In genomic region chr11:13944016-13944415, GRCh38 we compare ENCODE assay signal across 33 cellular contexts. TPM values are rescaled to one million over a fixed set of nuclear protein-coding genes. Genes with fewer than 3 reads are reported as not detected.
"Had no signal": no experiment of that assay in that cellular context is flagged by ENCODE, and none has a peak within 500 bp of the region (broad histone marks: within the 10 kb centered on the region; RNA-seq: fewer than 3 reads in every experiment).

No MANE protein-coding gene starts in this region.

- H3K9me3 ChIP-seq: adrenal gland, body of pancreas, Peyer's patch had no signal

- H3K27ac Mint-ChIP-seq: activated B cell treated with CpG ODN at 0.5 μM for 24 hours; activated CD4-positive, alpha-beta memory T cell treated with anti-CD3 and anti-CD28 coated beads for 36 hours; activated naive CD4-positive, alpha-beta T cell treated with anti-CD3 and anti-CD28 coated beads for 36 hours; activated naive CD4-positive, alpha-beta T cell treated with anti-CD3 and anti-CD28 coated beads, Interleukin-2, amount 50 U/mL, for 72 hours; activated T-helper 1 cell treated with anti-CD3 and anti-CD28 coated beads, Interleukin-12 subunit alpha, Interleukin-12 subunit beta, Interleukin-2, Interleukin-4 antibody, amounts not matched to agents 30 ng/mL and 10 ng/mL and 1 ng/mL, durations not matched to agents 14 hours and 24 hours and 36 hours had no signal

- H3K9me3 Mint-ChIP-seq: activated B cell treated with CpG ODN at 0.5 μM for 24 hours; activated CD4-positive, alpha-beta memory T cell treated with anti-CD3 and anti-CD28 coated beads for 36 hours; activated naive CD4-positive, alpha-beta T cell treated with anti-CD3 and anti-CD28 coated beads for 36 hours; activated naive CD4-positive, alpha-beta T cell treated with anti-CD3 and anti-CD28 coated beads, Interleukin-2, amount 50 U/mL, for 72 hours; activated T-cell treated with anti-CD3 and anti-CD28 coated beads, Interleukin-2, amount 50 U/mL, for 4 hours; activated T-helper 1 cell treated with anti-CD3 and anti-CD28 coated beads, Interleukin-12 subunit alpha, Interleukin-12 subunit beta, Interleukin-2, Interleukin-4 antibody, amounts not matched to agents 30 ng/mL and 10 ng/mL and 1 ng/mL, durations not matched to agents 14 hours and 24 hours and 36 hours had no signal

- H3K27ac ChIP-seq: adrenal gland, body of pancreas, Peyer's patch, RWPE1, VCaP had no signal

- H3K4me1 Mint-ChIP-seq: activated B cell treated with CpG ODN at 0.5 μM for 24 hours had no signal

- ATAC-seq: activated naive CD4-positive, alpha-beta T cell treated with anti-CD3 and anti-CD28 coated beads, Interleukin-2, amount 50 U/mL, for 72 hours; activated T-cell treated with anti-CD3 and anti-CD28 coated beads, Interleukin-2, amount 50 U/mL, for 4 hours; body of pancreas; Right ventricle myocardium inferior had no signal

- H3K27me3 ChIP-seq: adrenal gland, body of pancreas, Peyer's patch had no signal

- H3K27me3 Mint-ChIP-seq: activated CD4-positive, alpha-beta memory T cell treated with anti-CD3 and anti-CD28 coated beads for 36 hours had no signal

- FAIRE-seq: astrocyte had no signal

- H3K36me3 ChIP-seq: adrenal gland, Peyer's patch had no signal

- H3K4me1 ChIP-seq: adrenal gland, body of pancreas, Peyer's patch had no signal

- DNase-seq: activated B cell treated with CpG ODN at 0.5 μM for 24 hours; activated CD4-positive, alpha-beta memory T cell treated with anti-CD3 and anti-CD28 coated beads for 36 hours; activated CD4-positive, alpha-beta T cell treated with anti-CD3 and anti-CD28 coated beads for 4 hours; activated CD4-positive, alpha-beta T cell treated with anti-CD3 and anti-CD28 coated beads, Interleukin-2, amount 50 U/mL, for 1 hour; activated CD4-positive, CD25-positive, alpha-beta regulatory T cell treated with anti-CD3 and anti-CD28 coated beads, Interleukin-2, amount 50 U/mL, for 72 hours; activated CD8-positive, alpha-beta memory T cell treated with anti-CD3 and anti-CD28 coated beads, Interleukin-2, amount 50 U/mL, for 4 hours; activated gamma-delta T cell treated with Interleukin-2 at 50 U/mL for 16 hours; activated naive CD4-positive, alpha-beta T cell treated with anti-CD3 and anti-CD28 coated beads for 36 hours; activated T-cell treated with anti-CD3 and anti-CD28 coated beads for 4 hours; activated T-cell treated with anti-CD3 and anti-CD28 coated beads, Interleukin-2, amount 50 U/mL, for 4 hours; adrenal gland; body of pancreas; central memory CD4-positive, alpha-beta T cell; Kasumi-1; KG1; NCI-H1105; NCI-H1417 treated with DMSO at 0.1 percent for 48 hours; NCI-H2081 treated with DMSO at 0.1 percent for 48 hours; NCI-H226; NCI-H446 treated with DMSO at 0.1 percent for 48 hours; Peyer's patch; SIG-M5; SW 1271; T-helper 1 cell; T-helper 2 cell; T-helper 9 cell had no signal

- H3K36me3 Mint-ChIP-seq: activated CD4-positive, alpha-beta memory T cell treated with anti-CD3 and anti-CD28 coated beads for 36 hours; activated naive CD4-positive, alpha-beta T cell treated with anti-CD3 and anti-CD28 coated beads, Interleukin-2, amount 50 U/mL, for 72 hours had no signal

- H3K4me3 Mint-ChIP-seq: activated B cell treated with CpG ODN at 0.5 μM for 24 hours; activated CD4-positive, alpha-beta memory T cell treated with anti-CD3 and anti-CD28 coated beads for 36 hours; activated naive CD4-positive, alpha-beta T cell treated with anti-CD3 and anti-CD28 coated beads for 36 hours; activated T-cell treated with anti-CD3 and anti-CD28 coated beads, Interleukin-2, amount 50 U/mL, for 4 hours; activated T-helper 1 cell treated with anti-CD3 and anti-CD28 coated beads, Interleukin-12 subunit alpha, Interleukin-12 subunit beta, Interleukin-2, Interleukin-4 antibody, amounts not matched to agents 30 ng/mL and 10 ng/mL and 1 ng/mL, durations not matched to agents 14 hours and 24 hours and 36 hours had no signal

- H3K4me3 ChIP-seq: adrenal gland, body of pancreas, Peyer's patch had no signal

RNA-seq across cellular contexts. Expression of gene SPON1, which starts 18.5 kb away (rescaled TPM):
- total RNA-seq: activated B cell treated with CpG ODN at 0.5 μM for 24 hours, SK-MEL-5 had no signal
